Comparison of ENCODE assay signal across 8 cellular contexts in genomic region chr16:87778830-87779579, GRCh38. TPM values are rescaled to one million over a fixed set of nuclear protein-coding genes. Genes with fewer than 3 reads are reported as not detected.
A peak's percentile ranks its signal among the peaks of the same experiment; 100 is the strongest.
DNase-seq lines count a peak whose midpoint lies in the region; ATAC-seq and TF ChIP-seq lines count a peak whose summit lies in the region.

No MANE protein-coding gene starts in this region.

- H3K9me3 ChIP-seq in uterus, result no peaks in the 10 kb centered on the region

- H3K4me3 ChIP-seq in GM12864 (ENCODE audit: low read depth, low read length) (no peak overlapping the region; the same call in 1 of the 2 replicates), uterus (no peak overlapping the region)

- DNase-seq in GM12864 (ENCODE audit: low read depth) (peak; percentile 89), NCI-H1105 treated with DMSO at 0.1 percent for 48 hours (lab: John Stamatoyannopoulos, UW) (peak; percentile 68), SW 1271 (lab: John Stamatoyannopoulos, UW) (peak; percentile 54 to 73), cardiac septum (ENCODE audit: low spot score) (peak; percentile 96), posterior vena cava (ENCODE audit: low spot score) (peak; percentile 98), uterus (peak; percentile 74 to 86)
- DNase-seq in activated naive CD8-positive, alpha-beta T cell treated with anti-CD3 and anti-CD28 coated beads, Interleukin-2, amount 50 U/mL, for 16 hours (ENCODE audit: low read depth, low spot score), result peak; percentile 86

- H3K4me1 ChIP-seq in uterus, result no peaks in the 10 kb centered on the region

- no peak overlapping the region for H3K27ac ChIP-seq in uterus

- H3K36me3 ChIP-seq in uterus, result no peaks in the 10 kb centered on the region

- peak; percentile 55 for ATAC-seq in HG02642 (IDR thresholded peaks at IDR 0.05; ENCODE audit: poor library complexity, unreplicated experiment)

- H3K27me3 ChIP-seq in uterus, result no peaks in the 10 kb centered on the region

- TF ChIP-seq CTCF in GM12864 (IDR thresholded peaks at IDR 0.05; ENCODE audit: low read depth, low read length, missing control alignments), result peak; percentile 98
- peak; percentile 85 to 96 (median 91) for TF ChIP-seq CTCF in uterus (IDR thresholded peaks at IDR 0.05)

- intact Hi-C loops in cardiac septum (cut with DNase I) (loop anchor here (1.0 kb wide), 2 partner anchors 92 to 130 kb away; no protein-coding TSS in a partner anchor), posterior vena cava (cut with DNase I) (loop anchor here in 1 of 2 donors (5.0 kb wide), 3 partner anchors 73 to 128 kb away; no protein-coding TSS in a partner anchor), uterus (cut with DNase I; ENCODE audit: low total_unique reads) (loop anchor here (5.0 kb wide), 1 partner anchor 93 kb away; no protein-coding TSS in a partner anchor)

- peak in 1 of 2 donors; percentile 13 for TF ChIP-seq POLR2A in uterus (IDR thresholded peaks at IDR 0.05)

RNA-seq across cellular contexts. Expression of gene KLHDC4, which starts 13.2 kb away (rescaled TPM):
- total RNA-seq in cardiac septum, result 12.6 TPM
- 10 to 100 TPM; 19.8 to 21.9 TPM for total RNA-seq in posterior vena cava
- total RNA-seq in uterus, result 10 to 100 TPM; 25.1 to 49.2 (median 36.4) TPM
